13 cellular contexts compared by ENCODE assay signal in the genomic region with DNA sequence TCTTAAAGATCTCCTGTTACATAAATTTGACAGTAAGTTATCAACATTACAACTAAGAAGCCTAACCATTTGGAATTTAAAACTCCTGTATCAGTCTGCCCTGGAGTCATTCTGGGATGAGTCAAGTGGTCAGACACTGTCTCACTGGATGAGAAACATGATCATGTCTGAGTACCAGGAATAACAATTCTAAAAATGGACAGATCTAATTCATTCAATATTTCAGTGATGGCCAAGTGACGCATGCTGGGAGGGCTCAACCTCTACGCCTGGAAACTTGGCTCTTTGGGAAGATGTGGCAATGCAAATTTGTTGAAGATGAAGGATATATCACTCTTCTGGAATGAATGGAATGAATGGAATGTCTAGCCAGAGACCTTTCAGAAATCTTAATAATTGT.
DNase-seq lines count a peak whose midpoint lies in the region; FAIRE-seq and TF ChIP-seq lines count a peak whose summit lies in the region.
"Had no signal": no experiment of that assay in that cellular context is flagged by ENCODE, and none has a peak within 500 bp of the region (broad histone marks: within the 10 kb centered on the region; RNA-seq: fewer than 3 reads in every experiment).

No MANE protein-coding gene starts in this region.

- no peak overlapping the region for H2BK120ac ChIP-seq in mesenchymal stem cell (ENCODE audit: low read depth, low read length)

- H3K14ac ChIP-seq in mesenchymal stem cell (ENCODE audit: low read length in 2 of 2) = no peak overlapping the region

- H3K4ac ChIP-seq in mesenchymal stem cell (ENCODE audit: low read depth in 1 of 2, low read length in 2 of 2) = no peak overlapping the region

- no peak overlapping the region for H2BK15ac ChIP-seq in mesenchymal stem cell (ENCODE audit: low read depth, poor library complexity, severe bottlenecking)

- no peaks in the 10 kb centered on the region for H3K4me1 ChIP-seq in mesenchymal stem cell (ENCODE audit: control insufficient read depth, insufficient read depth, low read depth, low read length)
- no peaks in the 10 kb centered on the region for H3K4me1 ChIP-seq in small intestine (ENCODE audit: control insufficient read depth in 2 of 2, insufficient read depth in 1 of 2, low read depth in 1 of 2, low read length in 1 of 2)
- H3K4me1 ChIP-seq: body of pancreas, parathyroid adenoma had no signal

- H3K36me3 ChIP-seq in MG63 (no peaks in the 10 kb centered on the region), mesenchymal stem cell (ENCODE audit: control insufficient read depth in 1 of 2, insufficient read depth in 2 of 2, low read depth in 1 of 2, low read length in 2 of 2) (no peaks in the 10 kb centered on the region), small intestine (ENCODE audit: control insufficient read depth in 2 of 2, insufficient read depth in 2 of 2, low read length in 2 of 2) (no peaks in the 10 kb centered on the region)

- no peak overlapping the region for H3K23ac ChIP-seq in mesenchymal stem cell (ENCODE audit: low read length in 2 of 2)

- no peaks in the 10 kb centered on the region for H3K9me3 ChIP-seq in MG63
- peaks cover 16% of the 10 kb centered on the region for H3K9me3 ChIP-seq in mesenchymal stem cell (ENCODE audit: control insufficient read depth, low read length)
- no peaks in the 10 kb centered on the region for H3K9me3 ChIP-seq in small intestine (ENCODE audit: control insufficient read depth, low read depth)
- H3K9me3 ChIP-seq: body of pancreas had no signal

- FAIRE-seq in small intestine (lab: Jason Lieb, UNC) = no peak

- H3K27ac ChIP-seq in mesenchymal stem cell (ENCODE audit: low read length, poor library complexity, severe bottlenecking) (peak overlapping the region; percentile 47), small intestine (ENCODE audit: low read depth in 1 of 2, low read length in 1 of 2) (no peak overlapping the region)
- H3K27ac ChIP-seq: body of pancreas, parathyroid adenoma had no signal

- H3K4me3 ChIP-seq in AG09309 (ENCODE audit: control insufficient read depth, low read depth, low read length) (no peak overlapping the region), MG63 (no peak overlapping the region), mesenchymal stem cell (ENCODE audit: insufficient read depth in 1 of 2, low read depth in 1 of 2, low read length in 2 of 2) (no peak overlapping the region), small intestine (ENCODE audit: low read depth in 1 of 2, low read length in 2 of 2) (no peak overlapping the region)
- H3K4me3 ChIP-seq: body of pancreas had no signal

- no peak overlapping the region for H2BK5ac ChIP-seq in mesenchymal stem cell (ENCODE audit: low read depth, low read length, poor library complexity, severe bottlenecking)

- WGBS in mesenchymal stem cell = 0% methylated on average over 2 of the region's 2 CpGs
- 61 to 66% (median 66%) methylated on average over 2 of the region's 2 CpGs for WGBS in small intestine, 3 donors

- H4K91ac ChIP-seq in mesenchymal stem cell (ENCODE audit: low read length) = no peak overlapping the region

- DNase-seq in AG09309 (ENCODE audit: low read depth) = peak; percentile 99
- peak; percentile 81 for DNase-seq in MG63
- peak; percentile 1 for DNase-seq in dermis blood vessel endothelial cell
- DNase-seq in mesenchymal stem cell = peak; percentile 79
- DNase-seq in small intestine = no peak
- DNase-seq in SK-N-DZ (ENCODE audit: low spot score) = no peak
- no peak for DNase-seq in OCI-M1 (lab: John Stamatoyannopoulos, UW)
- no peak for DNase-seq in DMS79 treated with DMSO at 0.1 percent for 48 hours (lab: John Stamatoyannopoulos, UW)
- DNase-seq: CD8-positive, alpha-beta T cell; NCI-H187; SIG-M5 had no signal

- TF ChIP-seq CTCF in AG09309 (IDR thresholded peaks at IDR 0.05; ENCODE audit: control insufficient read depth, insufficient read depth, low read depth, low read length, missing control alignments) = no peak

- no peak overlapping the region for H2AFZ ChIP-seq in mesenchymal stem cell (ENCODE audit: low read depth, low read length)
- H2AFZ ChIP-seq: parathyroid adenoma had no signal

- no peak overlapping the region for H4K8ac ChIP-seq in mesenchymal stem cell (ENCODE audit: low read length)

- no peaks in the 10 kb centered on the region for H3K79me1 ChIP-seq in mesenchymal stem cell (replicated peaks; ENCODE audit: low read length, poor library complexity, severe bottlenecking)

- no peak overlapping the region for H3K4me2 ChIP-seq in mesenchymal stem cell (ENCODE audit: low read length, poor library complexity, severe bottlenecking)

- no peak overlapping the region for H3K18ac ChIP-seq in mesenchymal stem cell (ENCODE audit: low read depth in 1 of 2, low read length in 2 of 2)

- no peak overlapping the region for H2AK5ac ChIP-seq in mesenchymal stem cell (ENCODE audit: low read length, severe bottlenecking)

- no peaks in the 10 kb centered on the region for H3K27me3 ChIP-seq in MG63
- H3K27me3 ChIP-seq in mesenchymal stem cell (ENCODE audit: control insufficient read depth in 1 of 2, insufficient read depth in 1 of 2, low read length in 2 of 2) = no peaks in the 10 kb centered on the region
- H3K27me3 ChIP-seq in small intestine (ENCODE audit: control insufficient read depth in 2 of 2, insufficient read depth in 2 of 2, low read length in 2 of 2) = no peaks in the 10 kb centered on the region
- H3K27me3 ChIP-seq: body of pancreas had no signal

- peak overlapping the region; percentile 57 for H3K9ac ChIP-seq in mesenchymal stem cell (ENCODE audit: low read length)
- H3K9ac ChIP-seq: parathyroid adenoma had no signal

- H2BK12ac ChIP-seq in mesenchymal stem cell (ENCODE audit: low read length in 2 of 2) = no peak overlapping the region

Comparison
In these comparisons a context has a peak if more than half of its experiments do, and no peak if none do; other contexts are left out.
1. DNase-seq: peak in AG09309 (single experiment), MG63 (single experiment), dermis blood vessel endothelial cell (single experiment) and mesenchymal stem cell (single experiment); none in small intestine (single experiment), SK-N-DZ (single experiment), OCI-M1 (single experiment) and DMS79 treated with DMSO at 0.1 percent for 48 hours (single experiment).